ENCODE assay signal across 21 cellular contexts in genomic region chr1:202187697-202188407, GRCh38. TPM values are rescaled to one million over a fixed set of nuclear protein-coding genes. Genes with fewer than 3 reads are reported as not detected.
DNase-seq lines count a peak whose midpoint lies in the region; ATAC-seq and TF ChIP-seq lines count a peak whose summit lies in the region.
"Had no signal": no experiment of that assay in that cellular context is flagged by ENCODE, and none has a peak within 500 bp of the region (broad histone marks: within the 10 kb centered on the region; RNA-seq: fewer than 3 reads in every experiment).

No MANE protein-coding gene starts in this region.

- H3K4me2 ChIP-seq in H9 (ENCODE audit: insufficient read depth, insufficient read length, low read length) (no peak overlapping the region), neuronal stem cell (ENCODE audit: insufficient read depth, low read length, poor library complexity, severe bottlenecking) (no peak overlapping the region)
- H3K4me2 ChIP-seq: BLaER1 treated with 17β-estradiol and CSF1 and Interleukin-3, amounts not matched to agents 10 nM and 100 nM; GM23338 had no signal

- H3K36me3 Mint-ChIP-seq in H9 (ENCODE audit: insufficient read depth in 1 of 3, low read depth in 3 of 3), result no peaks in the 10 kb centered on the region; a peak in 1 of 7 replicates
- H3K36me3 Mint-ChIP-seq: CD14-positive monocyte; CD8-positive, alpha-beta memory T cell had no signal

- H3K18ac ChIP-seq in H9 (ENCODE audit: insufficient read length, low read depth, low read length) (no peak overlapping the region), neuronal stem cell (ENCODE audit: low read length) (no peak overlapping the region)

- no peak for DNase-seq in H9
- no peak for DNase-seq in neuronal stem cell (ENCODE audit: low spot score)
- no peak for DNase-seq in superior temporal gyrus (ENCODE audit: extremely low spot score)
- no peak for DNase-seq in DMS153 treated with DMSO at 0.1 percent for 48 hours (lab: John Stamatoyannopoulos, UW; ENCODE audit: unreplicated experiment)
- DNase-seq: AML-193; BE2C; CD4-positive, alpha-beta T cell; CD8-positive, alpha-beta memory T cell; DMS 273 treated with DMSO at 0.1 percent for 48 hours; DMS53; GF-D8 had no signal

- peaks cover 15 to 24% of the 10 kb centered on the region in 2 experiments for H3K4me1 Mint-ChIP-seq in H9

- H3K56ac ChIP-seq in H9 (ENCODE audit: insufficient read length, low read depth, low read length), result no peak overlapping the region

- H3K9ac ChIP-seq in H9 (ENCODE audit: extremely low read depth, insufficient read length, low read length) (no peak overlapping the region), duodenal mucosa (ENCODE audit: low read depth in 1 of 2, low read length in 2 of 2) (no peak overlapping the region), neuronal stem cell (ENCODE audit: low read depth, low read length, poor library complexity) (no peak overlapping the region)
- H3K9ac ChIP-seq: BLaER1 treated with 17β-estradiol and CSF1 and Interleukin-3, amounts not matched to agents 10 nM and 100 nM had no signal

- WGBS in H9 (ENCODE audit: extremely low coverage, insufficient read length, low lambda C conversion rate), result no CpG with 5 or more reads among the region's 8 CpGs
- WGBS in neuronal stem cell (ENCODE audit: extremely low coverage in 2 of 2, insufficient read length in 2 of 2, insufficient replicate concordance in 1 of 2), 2 donors, result no CpG with 5 or more reads among the region's 8 CpGs

- H2AFZ ChIP-seq in H9 (ENCODE audit: low read length), result no peak overlapping the region
- H2AFZ ChIP-seq in neuronal stem cell (ENCODE audit: low read length), result no peak overlapping the region
- H2AFZ ChIP-seq: GM23338 had no signal

- H3K14ac ChIP-seq in H9 (ENCODE audit: insufficient read depth, low read length) (no peak overlapping the region), neuronal stem cell (ENCODE audit: low read length) (no peak overlapping the region)

- H3K9me3 ChIP-seq in H9 (ENCODE audit: control insufficient read depth, low read depth, low read length), result no peaks in the 10 kb centered on the region
- no peaks in the 10 kb centered on the region for H3K9me3 ChIP-seq in HEK293 (ENCODE audit: control insufficient read depth, insufficient read depth, low read depth, low read length)
- H3K9me3 ChIP-seq in duodenal mucosa (ENCODE audit: control insufficient read depth in 1 of 2, low read length in 2 of 2), result no peaks in the 10 kb centered on the region
- no peaks in the 10 kb centered on the region for H3K9me3 ChIP-seq in neuronal stem cell (replicated peaks in 1 of 2; ENCODE audit: control insufficient read depth in 2 of 2, insufficient read depth in 1 of 2, low read depth in 1 of 2, low read length in 2 of 2)
- H3K9me3 ChIP-seq: BE2C; BLaER1 treated with 17β-estradiol and CSF1 and Interleukin-3, amounts not matched to agents 10 nM and 100 nM; HAP-1 had no signal

- H3K36me3 ChIP-seq in HEK293 (ENCODE audit: control insufficient read depth in 2 of 2, insufficient read depth in 1 of 2, low read length in 2 of 2) (no peaks in the 10 kb centered on the region), duodenal mucosa (ENCODE audit: control insufficient read depth in 1 of 2, insufficient read depth in 2 of 2, low read length in 2 of 2) (no peaks in the 10 kb centered on the region), neuronal stem cell (replicated peaks in 1 of 2; ENCODE audit: control insufficient read depth in 2 of 2, insufficient read depth in 2 of 2, low read length in 2 of 2) (no peaks in the 10 kb centered on the region)
- H3K36me3 ChIP-seq: BE2C; BLaER1 treated with 17β-estradiol and CSF1 and Interleukin-3, amounts not matched to agents 10 nM and 100 nM; HAP-1 had no signal

- CTCF ChIA-PET in HEK293 (lab: Yijun Ruan, JAX), result interaction anchor here (0.8 to 5.0 kb wide), 17 partner anchors 8 to 531 kb away, joined by 3 to 30 read pairs (median 5); no protein-coding TSS in a partner anchor

- no peak overlapping the region for H3K4me3 ChIP-seq in HEK293 (ENCODE audit: low read depth, low read length)
- H3K4me3 ChIP-seq in duodenal mucosa (ENCODE audit: low read depth in 1 of 2, low read length in 2 of 2), result peak overlapping the region; percentile 37 to 50
- H3K4me3 ChIP-seq in neuronal stem cell (ENCODE audit: low read length in 2 of 2), result no peak overlapping the region
- H3K4me3 ChIP-seq: BLaER1 treated with 17β-estradiol and CSF1 and Interleukin-3, amounts not matched to agents 10 nM and 100 nM; GM23338; HAP-1 had no signal

- H2AK5ac ChIP-seq in H9 (ENCODE audit: insufficient read length, low read length), result no peak overlapping the region
- H2AK5ac ChIP-seq in neuronal stem cell (ENCODE audit: low read depth, low read length), result peak overlapping the region; percentile 96

- no peak overlapping the region for H2BK20ac ChIP-seq in H9 (ENCODE audit: low read depth, low read length, poor library complexity, severe bottlenecking)

- H3K27me3 ChIP-seq in H9 (ENCODE audit: insufficient read depth, low read length) (no peaks in the 10 kb centered on the region), duodenal mucosa (ENCODE audit: control insufficient read depth in 1 of 2, insufficient read depth in 2 of 2, low read length in 2 of 2) (peaks cover under 1% of the 10 kb centered on the region in 2 donors), neuronal stem cell (ENCODE audit: control insufficient read depth in 3 of 3, insufficient read depth in 3 of 3, low read depth in 1 of 3, low read length in 3 of 3) (peaks cover 0 to 22% (median 0%) of the 10 kb centered on the region in 3 experiments)

- no peak overlapping the region for H4K8ac ChIP-seq in H9 (replicated peaks; ENCODE audit: insufficient read length, low read depth, low read length)
- H4K8ac ChIP-seq in neuronal stem cell (ENCODE audit: low read depth, low read length), result no peak overlapping the region

- H2BK120ac ChIP-seq in H9 (ENCODE audit: low read depth, low read length, poor library complexity, severe bottlenecking), result no peak overlapping the region
- no peak overlapping the region for H2BK120ac ChIP-seq in neuronal stem cell (ENCODE audit: low read depth, low read length)

- peaks cover 18% of the 10 kb centered on the region for H3K27me3 Mint-ChIP-seq in H9 (ENCODE audit: low read depth)

- H4K5ac ChIP-seq in H9 (ENCODE audit: insufficient read length, low read depth, low read length), result no peak overlapping the region

- no peaks in the 10 kb centered on the region for H4K20me1 ChIP-seq in H9 (ENCODE audit: control insufficient read depth, insufficient read depth, insufficient read length)

- no peak overlapping the region for H3T11ph ChIP-seq in H9 (ENCODE audit: low read length)

- H3K23ac ChIP-seq in H9 (ENCODE audit: insufficient read length, low read depth, low read length), result no peak overlapping the region
- H3K23ac ChIP-seq in neuronal stem cell (ENCODE audit: low read depth, low read length, poor library complexity), result peak overlapping the region; percentile 34

- H2BK12ac ChIP-seq in H9 (ENCODE audit: insufficient read length, low read depth, low read length), result no peak overlapping the region
- peak overlapping the region; percentile 63 for H2BK12ac ChIP-seq in neuronal stem cell (ENCODE audit: low read length)

- H3K79me2 ChIP-seq in H9 (ENCODE audit: insufficient read depth, low read length), result no peaks in the 10 kb centered on the region

- no peak for TF ChIP-seq CTCF in H9 (conservative IDR thresholded peaks at IDR 0.05)
- TF ChIP-seq CTCF in HEK293 (tag by site-specific recombination; IDR thresholded peaks at IDR 0.05), result no peak

- peak overlapping the region in 2 of 3 experiments; percentile 62 to 70; a peak in 1 of 7 replicates for H3K27ac Mint-ChIP-seq in H9
- H3K27ac Mint-ChIP-seq: CD14-positive monocyte; CD4-positive, alpha-beta T cell; GM23338 had no signal

- no peak overlapping the region for H3K4ac ChIP-seq in H9 (ENCODE audit: low read depth, low read length)
- H3K4ac ChIP-seq in neuronal stem cell (ENCODE audit: low read length), result no peak overlapping the region

- H3K9me3 Mint-ChIP-seq in H9, result no peaks in the 10 kb centered on the region; a peak in 2 of 5 replicates
- H3K9me3 Mint-ChIP-seq: CD4-positive, alpha-beta T cell; CD8-positive, alpha-beta memory T cell had no signal

- H3K79me1 ChIP-seq in H9 (ENCODE audit: insufficient read depth, low read depth, low read length, poor library complexity, severe bottlenecking) (no peaks in the 10 kb centered on the region), neuronal stem cell (ENCODE audit: low read depth, low read length) (no peaks in the 10 kb centered on the region)

- no peak overlapping the region for H4K91ac ChIP-seq in H9 (ENCODE audit: insufficient read length, low read depth, low read length)
- H4K91ac ChIP-seq in neuronal stem cell (ENCODE audit: low read depth, low read length, poor library complexity), result no peak overlapping the region

- H3K4me3 Mint-ChIP-seq in H9, result peak overlapping the region in 1 of 2 experiments; percentile 35; a peak in 1 of 5 replicates
- H3K4me3 Mint-ChIP-seq: CD14-positive monocyte; CD4-positive, alpha-beta T cell; CD8-positive, alpha-beta memory T cell; GM23338 had no signal

- H2BK5ac ChIP-seq in H9 (ENCODE audit: insufficient read length, low read length), result no peak overlapping the region
- peak overlapping the region; percentile 29 for H2BK5ac ChIP-seq in neuronal stem cell (ENCODE audit: low read length)

- peaks cover 3% of the 10 kb centered on the region; the same call in 1 of the 2 replicates for H3K4me1 ChIP-seq in H9 (ENCODE audit: insufficient read depth, low read length)
- no peaks in the 10 kb centered on the region for H3K4me1 ChIP-seq in HEK293 (ENCODE audit: control insufficient read depth, insufficient read depth, low read length)
- peaks cover 34 to 41% of the 10 kb centered on the region in 2 donors for H3K4me1 ChIP-seq in duodenal mucosa (ENCODE audit: control insufficient read depth in 1 of 2, insufficient read depth in 2 of 2, low read length in 2 of 2)
- H3K4me1 ChIP-seq in neuronal stem cell (ENCODE audit: control insufficient read depth in 2 of 2, insufficient read depth in 1 of 2, low read depth in 1 of 2, low read length in 2 of 2), result peaks cover 0 to 11% of the 10 kb centered on the region in 2 donors
- H3K4me1 ChIP-seq: BE2C, HAP-1 had no signal

- no peaks in the 10 kb centered on the region for H3K23me2 ChIP-seq in H9 (ENCODE audit: insufficient read length, low read depth, low read length, poor library complexity, severe bottlenecking)

- ATAC-seq in GM18909 (IDR thresholded peaks at IDR 0.05; ENCODE audit: poor library complexity, unreplicated experiment), result no peak

- no peak overlapping the region for H2BK15ac ChIP-seq in H9 (ENCODE audit: low read depth, low read length)
- peak overlapping the region; percentile 95 for H2BK15ac ChIP-seq in neuronal stem cell (ENCODE audit: low read length)

- no peak overlapping the region for H3K27ac ChIP-seq in H9 (ENCODE audit: insufficient read length, low read depth, low read length)
- no peak overlapping the region for H3K27ac ChIP-seq in HEK293 (ENCODE audit: extremely low read depth, low read depth, low read length)
- H3K27ac ChIP-seq in duodenal mucosa (ENCODE audit: low read depth, low read length), result no peak overlapping the region
- no peak overlapping the region for H3K27ac ChIP-seq in neuronal stem cell (replicated peaks; ENCODE audit: low read length)
- H3K27ac ChIP-seq: BLaER1 treated with 17β-estradiol and CSF1 and Interleukin-3, amounts not matched to agents 10 nM and 100 nM had no signal

- POLR2A ChIA-PET in HEK293 (lab: Yijun Ruan, JAX), result no interaction called here

RNA-seq across cellular contexts. Expression of gene LGR6, which starts 5.7 kb away (rescaled TPM):
- total RNA-seq in H9 (2021), result 0.66 and 1.0 TPM in 2 replicates
- 0.21 TPM for polyA plus RNA-seq in neuronal stem cell (2013, experiment 1 of 2)
- 0.15 TPM for polyA plus RNA-seq in neuronal stem cell (2013, experiment 2 of 2)
- total RNA-seq: G401, H4 had no signal
- polyA plus RNA-seq: AG04450, CD14-positive monocyte had no signal

RNA-seq across cellular contexts. Expression of gene PTPN7, which starts 27.4 kb away (rescaled TPM):
- 0.22 and 0.72 TPM in 2 replicates for total RNA-seq in H9 (2021)
- not detected for polyA plus RNA-seq in neuronal stem cell (2013, experiment 1 of 2)
- polyA plus RNA-seq in neuronal stem cell (2013, experiment 2 of 2), result not detected
- total RNA-seq: G401, GM23338 had no signal
- polyA plus RNA-seq: AG04450, GM23338 had no signal

RNA-seq across cellular contexts. Expression of gene ARL8A, which starts 43.3 kb away (rescaled TPM):
- 58.6 and 67.2 TPM in 2 replicates for total RNA-seq in H9 (2021)
- 33.4 TPM for polyA plus RNA-seq in neuronal stem cell (2013, experiment 1 of 2)
- 32.1 TPM for polyA plus RNA-seq in neuronal stem cell (2013, experiment 2 of 2)

Comparison
In these comparisons a context has a peak if more than half of its experiments do, and no peak if none do; other contexts are left out.
1. H3K4me3 ChIP-seq: peak in duodenal mucosa (2 of 2); none in HEK293 (single experiment) and neuronal stem cell (0 of 2).